1 cellular context compared by ENCODE assay signal in genomic region chr3:25781758-25782594, GRCh38.
TF ChIP-seq lines count a peak whose summit lies in the region.

No MANE protein-coding gene starts in this region.

TF ChIP-seq in GM12878, 131 proteins besides CTCF, POLR2A, EP300 and RAD21 (continued from another document):
- peak; percentile 72 for TF ChIP-seq SKIL (IDR thresholded peaks at IDR 0.05; ENCODE audit: low read depth, poor library complexity, severe bottlenecking)
- TF ChIP-seq RAD51 (IDR thresholded peaks at IDR 0.05), result peak; percentile 59
- no peak for TF ChIP-seq SUZ12 (IDR thresholded peaks at IDR 0.05; ENCODE audit: unreplicated experiment)
- no peak for TF ChIP-seq NFXL1 (IDR thresholded peaks at IDR 0.05; ENCODE audit: borderline replicate concordance)
- TF ChIP-seq IKZF1 (conservative IDR thresholded peaks at IDR 0.05), result peak; percentile 22; the same call in 1 of the 2 replicates
- TF ChIP-seq NRF1 (conservative IDR thresholded peaks at IDR 0.05; ENCODE audit: low read depth, low read length), result no peak
- no peak for TF ChIP-seq BMI1 (IDR thresholded peaks at IDR 0.05; ENCODE audit: borderline replicate concordance)
- peak; percentile 39; the same call in 1 of the 2 replicates for TF ChIP-seq TCF12 (IDR thresholded peaks at IDR 0.05; ENCODE audit: low read depth, low read length)
- TF ChIP-seq E2F8 (IDR thresholded peaks at IDR 0.05; ENCODE audit: low read depth, partially characterized antibody), result no peak
- no peak for TF ChIP-seq MYB (IDR thresholded peaks at IDR 0.05; ENCODE audit: borderline replicate concordance, low read depth, low read length)
- no peak for TF ChIP-seq JUND (IDR thresholded peaks at IDR 0.05; ENCODE audit: low read depth, low read length)
- no peak for TF ChIP-seq SMC3 (IDR thresholded peaks at IDR 0.05; ENCODE audit: borderline replicate concordance, low read length)
- TF ChIP-seq BACH1 (IDR thresholded peaks at IDR 0.05; ENCODE audit: borderline replicate concordance), result peak; percentile 28; the same call in 1 of the 2 replicates
- no peak for TF ChIP-seq RELA (IDR thresholded peaks at IDR 0.05; ENCODE audit: borderline replicate concordance, partially characterized antibody)
